In the genomic region with DNA sequence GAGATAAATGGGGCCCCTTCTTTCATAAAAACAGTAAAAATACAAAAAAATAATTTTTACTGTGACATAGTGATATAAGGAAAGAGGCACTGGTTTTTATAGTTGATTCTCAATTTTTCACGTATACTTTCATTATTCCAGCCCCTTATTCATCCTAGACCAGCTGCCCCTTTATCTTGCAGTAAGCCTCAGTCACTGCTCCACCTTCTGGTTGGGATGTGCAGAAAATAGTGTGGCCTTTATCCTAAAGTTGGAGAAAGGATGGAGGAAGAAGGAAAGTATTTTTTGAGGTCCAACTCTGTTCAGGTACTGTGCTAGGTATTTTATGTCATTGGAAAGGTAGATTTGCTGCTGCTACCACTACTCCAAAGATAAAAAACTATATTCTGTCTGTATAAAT, we compare ENCODE assay signal across 8 cellular contexts.
DNase-seq lines count a peak whose midpoint lies in the region; ATAC-seq and TF ChIP-seq lines count a peak whose summit lies in the region.

No MANE protein-coding gene starts in this region.

- intact Hi-C loops in Calu3 (cut with micrococcal nuclease; ENCODE audit: unreplicated experiment) (loop anchor here (1.0 to 2.0 kb wide), 3 partner anchors 119 to 216 kb away; no protein-coding TSS in a partner anchor), body of pancreas (cut with DNase I) (loop anchor here (10.0 kb wide), 1 partner anchor 224 kb away; no protein-coding TSS in a partner anchor)

- no peak overlapping the region for H3K4me3 Mint-ChIP-seq in Calu3 (ENCODE audit: low read depth, unreplicated experiment)
- H3K4me3 Mint-ChIP-seq in stimulated activated naive B cell treated with anti-CD40 and anti-IgM and Interleukin-4, amounts not matched to agents 10 μg/mL and 1 μg/mL and 100 μg/mL, for 72 hours, result no peak overlapping the region

- H3K4me3 ChIP-seq in Karpas-422 (ENCODE audit: low read length) (no peak overlapping the region), body of pancreas (no peak overlapping the region), kidney epithelial cell (ENCODE audit: low read depth, low read length) (no peak overlapping the region)

- no peaks in the 10 kb centered on the region for H3K4me1 Mint-ChIP-seq in Calu3 (ENCODE audit: low read depth, unreplicated experiment)
- no peaks in the 10 kb centered on the region for H3K4me1 Mint-ChIP-seq in stimulated activated naive B cell treated with anti-CD40 and anti-IgM and Interleukin-4, amounts not matched to agents 10 μg/mL and 1 μg/mL and 100 μg/mL, for 72 hours

- no peak overlapping the region for H3K4me2 ChIP-seq in Karpas-422 (ENCODE audit: low read depth, low read length, poor library complexity, severe bottlenecking)

- peaks cover 9% of the 10 kb centered on the region for H3K36me3 Mint-ChIP-seq in Calu3 (ENCODE audit: insufficient read depth, unreplicated experiment)
- H3K36me3 Mint-ChIP-seq in stimulated activated naive B cell treated with anti-CD40 and anti-IgM and Interleukin-4, amounts not matched to agents 10 μg/mL and 1 μg/mL and 100 μg/mL, for 72 hours, result peaks cover 35 to 50% of the 10 kb centered on the region in 2 donors

- H3K9ac ChIP-seq in Karpas-422 (ENCODE audit: low read length), result no peak overlapping the region

- no peak overlapping the region for H3K27ac Mint-ChIP-seq in Calu3 (ENCODE audit: unreplicated experiment)
- no peak overlapping the region for H3K27ac Mint-ChIP-seq in stimulated activated naive B cell treated with anti-CD40 and anti-IgM and Interleukin-4, amounts not matched to agents 10 μg/mL and 1 μg/mL and 100 μg/mL, for 72 hours

- no peaks in the 10 kb centered on the region for H3K79me2 ChIP-seq in Karpas-422 (ENCODE audit: low read length)

- no peaks in the 10 kb centered on the region for H3K27me3 Mint-ChIP-seq in Calu3 (ENCODE audit: unreplicated experiment)
- H3K27me3 Mint-ChIP-seq in stimulated activated naive B cell treated with anti-CD40 and anti-IgM and Interleukin-4, amounts not matched to agents 10 μg/mL and 1 μg/mL and 100 μg/mL, for 72 hours, result no peaks in the 10 kb centered on the region

- H3K9me3 Mint-ChIP-seq in Calu3 (ENCODE audit: low read depth, unreplicated experiment), result no peaks in the 10 kb centered on the region
- peaks cover 1 to 4% of the 10 kb centered on the region in 2 donors for H3K9me3 Mint-ChIP-seq in stimulated activated naive B cell treated with anti-CD40 and anti-IgM and Interleukin-4, amounts not matched to agents 10 μg/mL and 1 μg/mL and 100 μg/mL, for 72 hours

- no peaks in the 10 kb centered on the region for H3K4me1 ChIP-seq in Karpas-422 (ENCODE audit: low read length)
- peaks cover 8% of the 10 kb centered on the region for H3K4me1 ChIP-seq in body of pancreas

- no peaks in the 10 kb centered on the region for H4K20me1 ChIP-seq in Karpas-422 (ENCODE audit: insufficient read depth, low read depth, low read length)

- H3K27ac ChIP-seq in Karpas-422 (ENCODE audit: low read length), result no peak overlapping the region
- H3K27ac ChIP-seq in body of pancreas, result peak overlapping the region in 1 of 4 donors; percentile 6

- no peak for TF ChIP-seq POLR2A in body of pancreas (IDR thresholded peaks at IDR 0.05)

- H3K27me3 ChIP-seq in Karpas-422 (ENCODE audit: low read length) (no peaks in the 10 kb centered on the region), body of pancreas (no peaks in the 10 kb centered on the region), kidney epithelial cell (ENCODE audit: control insufficient read depth, insufficient read depth, low read length) (no peaks in the 10 kb centered on the region)

- H3K36me3 ChIP-seq in Karpas-422 (ENCODE audit: insufficient read depth, low read length) (no peaks in the 10 kb centered on the region), body of pancreas (replicated peaks in 1 of 2; ENCODE audit: insufficient read depth in 1 of 2, low read depth in 2 of 2) (no peaks in the 10 kb centered on the region), kidney epithelial cell (ENCODE audit: control insufficient read depth, insufficient read depth, low read length) (peaks cover 1% of the 10 kb centered on the region)

- BruUV-seq in Calu3 (replicated peaks; lab: Mats Ljungman, UMichigan), result no TSS peak

- H3K9me2 ChIP-seq in Karpas-422 (replicated peaks; ENCODE audit: insufficient read depth, low read length), result no peaks in the 10 kb centered on the region

- no peaks in the 10 kb centered on the region for H3K9me3 ChIP-seq in Karpas-422 (ENCODE audit: low read length)
- no peaks in the 10 kb centered on the region for H3K9me3 ChIP-seq in body of pancreas

- 28 to 33% methylated on average over 1 of the region's 1 CpG for WGBS in body of pancreas, 2 donors

- no peak for ATAC-seq in body of pancreas
- no peak for ATAC-seq in stimulated activated naive B cell treated with anti-CD40 and anti-IgM and Interleukin-4, amounts not matched to agents 10 μg/mL and 1 μg/mL and 100 μg/mL, for 72 hours (replicated peaks)
- no peak for ATAC-seq in HG03025 (IDR thresholded peaks at IDR 0.05; ENCODE audit: low FRiP score, unreplicated experiment)

- no peak overlapping the region for H2AFZ ChIP-seq in Karpas-422 (ENCODE audit: low read length)

- CTCF ChIA-PET in Calu3 (lab: Charles Lee), result interaction anchor here (1.1 kb wide), 1 partner anchor 218 kb away, joined by 4 read pairs; no protein-coding TSS in a partner anchor

- TF ChIP-seq CTCF in Calu3 (IDR thresholded peaks at IDR 0.05; ENCODE audit: unreplicated experiment) (no peak), body of pancreas (IDR thresholded peaks at IDR 0.05) (peak; percentile 20 to 61 (median 52)), kidney epithelial cell (IDR thresholded peaks at IDR 0.05; ENCODE audit: insufficient read depth, low read length, poor library complexity, severe bottlenecking) (peak; percentile 63)

- DNase-seq in Calu3, result peak; percentile 8
- DNase-seq in Karpas-422, result peak; percentile 43
- peak in 1 of 4 donors; percentile 21 for DNase-seq in body of pancreas
- no peak for DNase-seq in kidney epithelial cell (ENCODE audit: low read depth)
- no peak for DNase-seq in stimulated activated naive B cell treated with anti-CD40 and anti-IgM and Interleukin-4, amounts not matched to agents 10 μg/mL and 1 μg/mL and 100 μg/mL, for 72 hours
- no peak for DNase-seq in cerebellar nuclear complex (lab: John Stamatoyannopoulos, UW)
- no peak for DNase-seq in activated CD4-positive, CD25-positive, alpha-beta regulatory T cell (lab: John Stamatoyannopoulos, UW)

Comparison
In these comparisons a context has a peak if more than half of its experiments do, and no peak if none do; other contexts are left out.
1. DNase-seq: peak in Calu3 (single experiment) and Karpas-422 (single experiment); none in kidney epithelial cell (single experiment), stimulated activated naive B cell treated with anti-CD40 and anti-IgM and Interleukin-4, amounts not matched to agents 10 μg/mL and 1 μg/mL and 100 μg/mL, for 72 hours (single experiment), cerebellar nuclear complex (0 of 2) and activated CD4-positive, CD25-positive, alpha-beta regulatory T cell (0 of 4).